8 cellular contexts compared by ENCODE assay signal in the genomic region with DNA sequence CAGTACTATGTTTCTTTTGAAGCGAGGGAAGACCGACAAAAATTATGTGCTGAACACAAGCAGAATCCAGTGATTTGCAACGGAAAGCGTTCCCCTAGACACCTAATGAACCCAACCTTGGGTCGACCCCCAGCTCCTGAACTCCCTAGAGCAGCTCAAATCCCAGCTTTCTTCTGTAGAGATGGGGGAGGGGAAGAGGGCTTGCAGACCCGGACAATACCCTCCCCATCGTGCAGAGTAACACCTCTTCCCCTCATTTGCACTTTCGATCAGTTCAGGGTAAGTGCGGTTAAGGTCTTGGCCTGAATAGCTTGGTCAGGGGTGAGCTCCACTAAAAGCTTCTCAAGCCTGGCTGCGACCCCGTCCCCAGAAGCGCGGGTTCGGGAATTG. TPM values are rescaled to one million over a fixed set of nuclear protein-coding genes. Genes with fewer than 3 reads are reported as not detected.
DNase-seq lines count a peak whose midpoint lies in the region; ATAC-seq, FAIRE-seq and TF ChIP-seq lines count a peak whose summit lies in the region.

No MANE protein-coding gene starts in this region.

- H4K20me1 ChIP-seq in astrocyte (ENCODE audit: insufficient read depth, low read length): no peaks in the 10 kb centered on the region

- H3K4me3 Mint-ChIP-seq in activated CD4-positive, alpha-beta T cell treated with anti-CD3 and anti-CD28 coated beads for 36 hours: peak overlapping the region; percentile 84
- H3K4me3 Mint-ChIP-seq in astrocyte (ENCODE audit: unreplicated experiment): peak overlapping the region; percentile 96

- intact Hi-C loops in activated CD4-positive, alpha-beta T cell treated with anti-CD3 and anti-CD28 coated beads for 36 hours (cut with DNase I, micrococcal nuclease): loop anchor here (1.0 to 10.0 kb wide), 9 partner anchors 368 to 1980 kb away; a partner anchor contains a TSS

- H3K4me2 ChIP-seq in astrocyte (ENCODE audit: low read length): peak overlapping the region; percentile 92

- peak overlapping the region; percentile 92 for H3K27ac Mint-ChIP-seq in activated CD4-positive, alpha-beta T cell treated with anti-CD3 and anti-CD28 coated beads for 36 hours
- H3K27ac Mint-ChIP-seq in astrocyte (ENCODE audit: unreplicated experiment): peak overlapping the region; percentile 74

- no peaks in the 10 kb centered on the region for H3K36me3 Mint-ChIP-seq in activated CD4-positive, alpha-beta T cell treated with anti-CD3 and anti-CD28 coated beads for 36 hours (ENCODE audit: low read depth)
- H3K36me3 Mint-ChIP-seq in astrocyte (ENCODE audit: low read depth, unreplicated experiment): no peaks in the 10 kb centered on the region

- H3K27me3 Mint-ChIP-seq in activated CD4-positive, alpha-beta T cell treated with anti-CD3 and anti-CD28 coated beads for 36 hours: peaks cover 4% of the 10 kb centered on the region
- peaks cover 16% of the 10 kb centered on the region for H3K27me3 Mint-ChIP-seq in astrocyte (ENCODE audit: low read depth, unreplicated experiment)

- peaks cover 10% of the 10 kb centered on the region for H3K27me3 ChIP-seq in astrocyte (ENCODE audit: insufficient read depth, low read length)
- no peaks in the 10 kb centered on the region for H3K27me3 ChIP-seq in kidney epithelial cell (ENCODE audit: control insufficient read depth, insufficient read depth, low read length)
- H3K27me3 ChIP-seq in suprapubic skin: no peaks in the 10 kb centered on the region

- no peak for TF ChIP-seq POLR2A in suprapubic skin (IDR thresholded peaks at IDR 0.05)

- H3K79me2 ChIP-seq in astrocyte (ENCODE audit: insufficient read depth, low read length): no peaks in the 10 kb centered on the region

- peak; percentile 4 for DNase-seq in activated CD4-positive, alpha-beta T cell treated with anti-CD3 and anti-CD28 coated beads for 36 hours
- DNase-seq in activated CD4-positive, alpha-beta T cell treated with anti-CD3 and anti-CD28 coated beads for 4 hours: no peak
- DNase-seq in astrocyte (ENCODE audit: low read depth): no peak
- DNase-seq in kidney epithelial cell (ENCODE audit: low read depth): no peak
- no peak for DNase-seq in suprapubic skin (ENCODE audit: low spot score in 2 of 2)
- DNase-seq in NAMALWA (ENCODE audit: low spot score): no peak
- no peak for DNase-seq in activated CD4-positive, alpha-beta T cell treated with anti-CD3 and anti-CD28 coated beads, Interleukin-2, amount 50 U/mL, for 48 hours

- H3K9me3 ChIP-seq in astrocyte (ENCODE audit: insufficient read depth, low read depth, low read length) (no peaks in the 10 kb centered on the region), suprapubic skin (no peaks in the 10 kb centered on the region)

- H2AFZ ChIP-seq in astrocyte (ENCODE audit: low read depth, low read length): peak overlapping the region; percentile 99

- CTCF ChIA-PET in activated CD4-positive, alpha-beta T cell treated with anti-CD3 and anti-CD28 coated beads for 36 hours (lab: Charles Lee): interaction anchor here (0.7 to 2.1 kb wide), 4 partner anchors 8 to 368 kb away, joined by 3 to 15 read pairs (median 5); a partner anchor contains a TSS

- H3K9ac ChIP-seq in astrocyte (ENCODE audit: low read length): peak overlapping the region; percentile 87

- no peaks in the 10 kb centered on the region for H3K4me1 ChIP-seq in astrocyte (ENCODE audit: insufficient read depth, low read length)
- peaks cover 22% of the 10 kb centered on the region for H3K4me1 ChIP-seq in suprapubic skin

- WGBS in suprapubic skin: 2% methylated on average over 14 of the region's 14 CpGs

- peaks cover 16% of the 10 kb centered on the region for H3K4me1 Mint-ChIP-seq in activated CD4-positive, alpha-beta T cell treated with anti-CD3 and anti-CD28 coated beads for 36 hours
- H3K4me1 Mint-ChIP-seq in astrocyte (ENCODE audit: low read depth, unreplicated experiment): peaks cover 2% of the 10 kb centered on the region

- no peak for FAIRE-seq in astrocyte (lab: Jason Lieb, UNC)

- TF ChIP-seq EP300 in suprapubic skin (IDR thresholded peaks at IDR 0.05): no peak

- H3K27ac ChIP-seq in astrocyte (ENCODE audit: low read depth, low read length): peak overlapping the region; percentile 84
- H3K27ac ChIP-seq in suprapubic skin: peak overlapping the region; percentile 88

- POLR2A ChIA-PET in activated CD4-positive, alpha-beta T cell treated with anti-CD3 and anti-CD28 coated beads for 36 hours (lab: Charles Lee): no interaction called here

- TF ChIP-seq CTCF in astrocyte (IDR thresholded peaks at IDR 0.05; ENCODE audit: insufficient read depth, low read depth, low read length) (no peak), kidney epithelial cell (IDR thresholded peaks at IDR 0.05; ENCODE audit: insufficient read depth, low read length, poor library complexity, severe bottlenecking) (no peak), suprapubic skin (IDR thresholded peaks at IDR 0.05) (no peak)

- ATAC-seq in activated CD4-positive, alpha-beta T cell treated with anti-CD3 and anti-CD28 coated beads for 36 hours: no peak
- ATAC-seq in HG03354 (IDR thresholded peaks at IDR 0.05; ENCODE audit: poor library complexity, severe bottlenecking, unreplicated experiment): peak; percentile 17

- no peaks in the 10 kb centered on the region for H3K9me3 Mint-ChIP-seq in activated CD4-positive, alpha-beta T cell treated with anti-CD3 and anti-CD28 coated beads for 36 hours (ENCODE audit: low read depth)
- no peaks in the 10 kb centered on the region for H3K9me3 Mint-ChIP-seq in astrocyte (ENCODE audit: unreplicated experiment)

- H3K4me3 ChIP-seq in astrocyte (ENCODE audit: insufficient read depth, low read depth, low read length): peak overlapping the region; percentile 98
- peak overlapping the region; percentile 89 for H3K4me3 ChIP-seq in kidney epithelial cell (ENCODE audit: low read depth, low read length)
- peak overlapping the region; percentile 77 for H3K4me3 ChIP-seq in suprapubic skin

- H3K36me3 ChIP-seq in astrocyte (ENCODE audit: insufficient read depth, low read length): no peaks in the 10 kb centered on the region
- H3K36me3 ChIP-seq in kidney epithelial cell (ENCODE audit: control insufficient read depth, insufficient read depth, low read length): no peaks in the 10 kb centered on the region
- no peaks in the 10 kb centered on the region for H3K36me3 ChIP-seq in suprapubic skin

RNA-seq across cellular contexts. Expression of a gene that starts 0.4 kb away (rescaled TPM):
- 1 to 10 TPM; 7.2 to 7.3 TPM for total RNA-seq in activated CD4-positive, alpha-beta T cell treated with anti-CD3 and anti-CD28 coated beads for 36 hours
- total RNA-seq in astrocyte (6.3 and 6.9 TPM in 2 replicates), kidney epithelial cell (6.3 and 7.6 TPM in 2 replicates), suprapubic skin (1 to 10 TPM; 2.0 to 9.6 (median 6.4) TPM)
